Comparison of ENCODE assay signal across 1 cellular context in genomic region chr4:24544208-24544607, GRCh38.
TF ChIP-seq lines count a peak whose summit lies in the region.

No MANE protein-coding gene starts in this region.

TF ChIP-seq in WTC11, 78 proteins besides CTCF, POLR2A, EP300 and RAD21 (continued from another document):
- TF ChIP-seq ARID4B (CRISPR knock-in tag; IDR thresholded peaks at IDR 0.05; ENCODE audit: borderline replicate concordance) = no peak
- TF ChIP-seq KAT7 (CRISPR knock-in tag; IDR thresholded peaks at IDR 0.05; ENCODE audit: borderline replicate concordance) = no peak
- TF ChIP-seq STAT6 (CRISPR knock-in tag; conservative IDR thresholded peaks at IDR 0.05; ENCODE audit: low read depth) = no peak
- TF ChIP-seq ZBTB21 (CRISPR knock-in tag; IDR thresholded peaks at IDR 0.05; ENCODE audit: borderline replicate concordance) = no peak
- TF ChIP-seq MXD4 (CRISPR knock-in tag; IDR thresholded peaks at IDR 0.05; ENCODE audit: borderline replicate concordance) = no peak
